1 cellular context compared by ENCODE assay signal in the genomic region with DNA sequence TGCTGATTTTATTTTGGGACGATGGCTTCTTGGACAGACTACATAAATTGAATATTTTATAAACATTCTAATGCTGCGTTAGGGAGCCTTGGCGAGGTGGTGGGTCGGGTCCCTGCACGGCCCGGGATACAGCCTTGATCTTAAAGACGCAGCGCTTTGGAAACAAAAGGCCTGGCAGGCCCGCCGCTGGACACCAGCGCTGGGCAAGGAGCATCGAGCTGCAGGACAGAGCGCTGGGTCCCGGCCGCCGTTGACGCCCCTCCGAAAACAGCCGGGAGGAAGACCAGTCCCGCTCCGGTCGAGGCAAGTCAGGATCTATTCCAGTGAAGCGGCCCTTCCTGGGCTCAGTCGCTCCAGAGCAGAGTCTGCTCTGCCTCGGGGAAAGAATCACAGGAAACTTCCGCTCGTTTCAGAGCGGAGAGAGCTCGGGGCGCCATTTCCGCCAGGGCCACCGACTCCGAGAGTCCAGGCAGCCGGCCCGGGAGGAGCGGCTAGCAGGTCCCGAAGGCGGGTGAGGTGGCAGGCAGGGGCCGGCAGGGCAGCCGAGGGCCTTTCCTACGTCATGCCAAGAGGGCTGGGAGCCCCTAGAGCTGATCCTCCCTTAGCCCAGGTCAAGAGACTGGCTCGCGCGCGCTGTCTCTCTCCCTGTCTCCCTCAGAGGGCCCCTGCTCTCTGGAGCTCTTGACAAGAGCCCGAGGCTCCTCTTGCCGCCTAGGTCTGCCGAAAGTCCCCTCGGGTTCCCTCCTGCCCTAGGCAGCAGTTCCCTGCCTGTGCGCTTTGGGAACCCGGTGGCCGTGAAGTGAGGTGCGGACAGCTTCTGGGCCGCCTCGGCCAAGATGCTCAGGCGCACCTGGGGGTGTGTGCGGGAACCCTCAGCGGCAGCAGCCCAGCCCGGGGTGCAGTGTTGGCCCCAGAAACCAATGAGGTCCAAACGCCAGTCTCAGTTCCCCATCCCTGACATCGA.
A peak's percentile ranks its signal among the peaks of the same experiment; 100 is the strongest.
TF ChIP-seq lines count a peak whose summit lies in the region.

No MANE protein-coding gene starts in this region.

TF ChIP-seq in H1, 55 proteins besides CTCF, POLR2A, EP300 and RAD21:
- TF ChIP-seq JUND (IDR thresholded peaks at IDR 0.05; ENCODE audit: low read length) (no peak), TAF7 (optimal IDR thresholded peaks at IDR 0.05; ENCODE audit: borderline replicate concordance, low read depth, low read length) (no peak), KDM1A (IDR thresholded peaks at IDR 0.05; ENCODE audit: borderline replicate concordance, low read length) (no peak), NANOG (IDR thresholded peaks at IDR 0.05; ENCODE audit: insufficient read depth, low read depth, low read length, poor library complexity, severe bottlenecking) (no peak), TBP (IDR thresholded peaks at IDR 0.05; ENCODE audit: low read depth, low read length) (no peak), POLR2AphosphoS5 (IDR thresholded peaks at IDR 0.05; ENCODE audit: low read depth, low read length) (no peak), ZNF274 (IDR thresholded peaks at IDR 0.05; ENCODE audit: borderline replicate concordance, extremely low read depth, low read length) (no peak), HDAC2 (IDR thresholded peaks at IDR 0.05; ENCODE audit: borderline replicate concordance in 1 of 2, low read depth in 2 of 2, low read length in 2 of 2) (no peak), POU5F1 (IDR thresholded peaks at IDR 0.05; ENCODE audit: low read depth, low read length) (no peak), KDM5A (IDR thresholded peaks at IDR 0.05; ENCODE audit: low read length) (no peak), HDAC6 (IDR thresholded peaks at IDR 0.05; ENCODE audit: low read depth, low read length) (no peak), BRCA1 (IDR thresholded peaks at IDR 0.05; ENCODE audit: low read depth, low read length) (no peak), KDM4A (IDR thresholded peaks at IDR 0.05; ENCODE audit: low read depth, low read length, severe bottlenecking) (no peak), ASH2L (IDR thresholded peaks at IDR 0.05; ENCODE audit: low read length) (no peak), SUZ12 (IDR thresholded peaks at IDR 0.05; ENCODE audit: low read length) (peak; percentile 87), EZH2 (IDR thresholded peaks at IDR 0.05; ENCODE audit: low read depth, low read length, severe bottlenecking) (peak; percentile 61), SP4 (IDR thresholded peaks at IDR 0.05; ENCODE audit: low read length) (no peak), EGR1 (IDR thresholded peaks at IDR 0.05; ENCODE audit: borderline replicate concordance, low read depth, low read length) (no peak), PHF8 (conservative IDR thresholded peaks at IDR 0.05; ENCODE audit: low read depth, low read length) (no peak), YY1 (IDR thresholded peaks at IDR 0.05; ENCODE audit: low read depth, low read length) (peak; percentile 30; the same call in 1 of the 2 replicates)
- TF ChIP-seq, protein P1, sequence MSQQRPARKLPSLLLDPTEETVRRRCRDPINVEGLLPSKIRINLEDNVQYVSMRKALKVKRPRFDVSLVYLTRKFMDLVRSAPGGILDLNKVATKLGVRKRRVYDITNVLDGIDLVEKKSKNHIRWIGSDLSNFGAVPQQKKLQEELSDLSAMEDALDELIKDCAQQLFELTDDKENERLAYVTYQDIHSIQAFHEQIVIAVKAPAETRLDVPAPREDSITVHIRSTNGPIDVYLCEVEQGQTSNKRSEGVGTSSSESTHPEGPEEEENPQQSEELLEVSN (IDR thresholded peaks at IDR 0.05), result no peak
- TF ChIP-seq, protein P2, sequence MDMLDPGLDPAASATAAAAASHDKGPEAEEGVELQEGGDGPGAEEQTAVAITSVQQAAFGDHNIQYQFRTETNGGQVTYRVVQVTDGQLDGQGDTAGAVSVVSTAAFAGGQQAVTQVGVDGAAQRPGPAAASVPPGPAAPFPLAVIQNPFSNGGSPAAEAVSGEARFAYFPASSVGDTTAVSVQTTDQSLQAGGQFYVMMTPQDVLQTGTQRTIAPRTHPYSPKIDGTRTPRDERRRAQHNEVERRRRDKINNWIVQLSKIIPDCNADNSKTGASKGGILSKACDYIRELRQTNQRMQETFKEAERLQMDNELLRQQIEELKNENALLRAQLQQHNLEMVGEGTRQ (IDR thresholded peaks at IDR 0.05; ENCODE audit: low read length), result no peak
